In the genomic region with DNA sequence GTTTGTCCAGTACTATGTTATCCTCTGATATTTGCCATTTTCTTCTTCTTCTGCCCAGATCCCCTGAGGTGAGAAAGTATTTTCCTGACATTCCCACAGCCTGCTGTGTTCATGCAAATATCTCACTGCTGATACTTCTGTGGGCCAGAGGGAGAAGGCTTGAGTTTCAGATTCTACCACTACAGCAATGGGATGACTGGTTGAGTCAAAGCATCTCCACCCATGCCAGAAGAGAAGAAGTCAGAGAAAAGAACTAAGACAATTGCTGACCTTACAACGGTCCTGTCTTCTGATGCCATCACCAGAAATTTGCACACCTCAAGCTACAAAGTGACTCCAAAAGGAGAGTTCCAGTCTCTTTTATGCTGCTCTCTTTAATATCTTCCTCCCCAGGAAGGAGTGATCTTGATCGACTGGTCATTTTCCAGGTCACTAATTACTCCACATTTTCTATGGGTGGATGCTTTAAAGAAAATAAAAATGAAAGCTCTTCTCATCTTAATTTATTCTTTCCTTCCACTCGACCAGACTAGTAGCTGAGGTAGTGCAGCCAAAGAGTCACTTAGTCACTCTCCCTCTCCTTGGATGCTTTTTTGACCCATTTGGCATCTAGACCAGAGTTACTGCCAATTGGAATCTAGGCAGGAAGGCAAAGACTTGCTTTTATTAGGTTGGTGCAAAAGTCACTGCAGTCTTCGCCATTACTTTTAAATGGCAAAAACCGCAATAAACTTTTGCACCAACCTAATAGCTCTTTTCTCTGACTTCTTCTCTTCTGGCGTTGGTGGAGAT, we compare ENCODE assay signal across 25 cellular contexts.
"Had no signal": no experiment of that assay in that cellular context is flagged by ENCODE, and none has a peak within 500 bp of the region (broad histone marks: within the 10 kb centered on the region; RNA-seq: fewer than 3 reads in every experiment).

No MANE protein-coding gene starts in this region.

- H3K4me1 ChIP-seq: body of pancreas, gastrocnemius medialis, left ventricle myocardium inferior, psoas muscle, right atrium auricular region, vagina had no signal

- DNase-seq: activated CD4-positive, alpha-beta memory T cell treated with anti-CD3 and anti-CD28 coated beads, Interleukin-2, amount 10 ng/mL, durations not matched to agents 7 days and 5 days; activated CD4-positive, alpha-beta T cell treated with anti-CD3 and anti-CD28 coated beads, Interleukin-2, amount 10 ng/mL, durations not matched to agents 24 days and 14 days; activated gamma-delta T cell; activated naive CD4-positive, alpha-beta T cell treated with anti-CD3 and anti-CD28 coated beads, Interleukin-2, amount 50 U/mL, for 16 hours; activated naive CD8-positive, alpha-beta T cell treated with anti-CD3 and anti-CD28 coated beads, Interleukin-2, amount 50 U/mL, for 24 hours; anterior cingulate cortex; body of pancreas; dermis blood vessel endothelial cell; effector memory CD4-positive, alpha-beta T cell; gastrocnemius medialis; hippocampal formation; kidney glomerular epithelial cell; left ventricle myocardium inferior; ovary; psoas muscle; T-helper 2 cell; transverse colon had no signal

- H3K27ac ChIP-seq: body of pancreas, cardiac muscle cell, gastrocnemius medialis, left ventricle myocardium inferior, ovary, psoas muscle, right atrium auricular region, transverse colon, vagina, VCaP had no signal

- H3K27me3 ChIP-seq: body of pancreas, cardiac muscle cell, gastrocnemius medialis, ovary, right atrium auricular region, transverse colon, vagina had no signal

- H3K9me3 ChIP-seq: body of pancreas, gastrocnemius medialis, ovary, psoas muscle, right atrium auricular region, transverse colon, vagina had no signal

- H3K9me3 Mint-ChIP-seq: activated naive CD8-positive, alpha-beta T cell treated with anti-CD3 and anti-CD28 coated beads, Interleukin-2, amount 50 U/mL, for 24 hours; mesothelial cell of epicardium; natural killer cell treated with Interleukin-12 subunit alpha and Interleukin-12 subunit beta and Interleukin-15 and Interleukin-18, amount 100 ng/mL, for 72 hours; stimulated activated naive CD8-positive, alpha-beta T cell treated with anti-CD3 and anti-CD28 coated beads, Interleukin-15, Interleukin-2, amounts not matched to agents 100 ng/mL and 50 ng/mL, for 24 hours had no signal

- H3K36me3 ChIP-seq: cardiac muscle cell, gastrocnemius medialis, left ventricle myocardium inferior, ovary, right atrium auricular region, transverse colon, vagina had no signal

- H3K4me3 ChIP-seq: body of pancreas, cardiac muscle cell, gastrocnemius medialis, left ventricle myocardium inferior, ovary, psoas muscle, right atrium auricular region, transverse colon, vagina had no signal

- H3K27ac Mint-ChIP-seq: activated CD4-positive, alpha-beta memory T cell treated with anti-CD3 and anti-CD28 coated beads, Interleukin-2, amount 10 ng/mL, durations not matched to agents 7 days and 5 days; activated CD4-positive, alpha-beta T cell treated with anti-CD3 and anti-CD28 coated beads, Interleukin-2, amount 10 ng/mL, durations not matched to agents 24 days and 14 days; activated naive CD8-positive, alpha-beta T cell treated with anti-CD3 and anti-CD28 coated beads, Interleukin-2, amount 50 U/mL, for 24 hours; mesothelial cell of epicardium; natural killer cell treated with Interleukin-12 subunit alpha and Interleukin-12 subunit beta and Interleukin-15 and Interleukin-18, amount 100 ng/mL, for 72 hours; stimulated activated naive CD8-positive, alpha-beta T cell treated with anti-CD3 and anti-CD28 coated beads, Interleukin-15, Interleukin-2, amounts not matched to agents 100 ng/mL and 50 ng/mL, for 24 hours had no signal

- ATAC-seq: activated CD4-positive, CD25-positive, alpha-beta regulatory T cell treated with anti-CD3 and anti-CD28 coated beads, Interleukin-2, amount 50 U/mL, for 24 hours; activated naive CD8-positive, alpha-beta T cell treated with anti-CD3 and anti-CD28 coated beads, Interleukin-2, amount 50 U/mL, for 24 hours; body of pancreas; natural killer cell treated with Interleukin-12 subunit alpha and Interleukin-12 subunit beta and Interleukin-15 and Interleukin-18, amount 100 ng/mL, for 72 hours; psoas muscle had no signal

- H3K27me3 Mint-ChIP-seq: activated CD4-positive, alpha-beta memory T cell treated with anti-CD3 and anti-CD28 coated beads, Interleukin-2, amount 10 ng/mL, durations not matched to agents 7 days and 5 days; activated CD4-positive, alpha-beta T cell treated with anti-CD3 and anti-CD28 coated beads, Interleukin-2, amount 10 ng/mL, durations not matched to agents 24 days and 14 days; activated naive CD8-positive, alpha-beta T cell treated with anti-CD3 and anti-CD28 coated beads, Interleukin-2, amount 50 U/mL, for 24 hours; natural killer cell treated with Interleukin-12 subunit alpha and Interleukin-12 subunit beta and Interleukin-15 and Interleukin-18, amount 100 ng/mL, for 72 hours had no signal

- H3K4me3 Mint-ChIP-seq: activated CD4-positive, alpha-beta memory T cell treated with anti-CD3 and anti-CD28 coated beads, Interleukin-2, amount 10 ng/mL, durations not matched to agents 7 days and 5 days; activated CD4-positive, alpha-beta T cell treated with anti-CD3 and anti-CD28 coated beads, Interleukin-2, amount 10 ng/mL, durations not matched to agents 24 days and 14 days; activated naive CD8-positive, alpha-beta T cell treated with anti-CD3 and anti-CD28 coated beads, Interleukin-2, amount 50 U/mL, for 24 hours; mesothelial cell of epicardium; natural killer cell treated with Interleukin-12 subunit alpha and Interleukin-12 subunit beta and Interleukin-15 and Interleukin-18, amount 100 ng/mL, for 72 hours; stimulated activated naive CD8-positive, alpha-beta T cell treated with anti-CD3 and anti-CD28 coated beads, Interleukin-15, Interleukin-2, amounts not matched to agents 100 ng/mL and 50 ng/mL, for 24 hours had no signal

- H3K4me1 Mint-ChIP-seq: activated CD4-positive, alpha-beta memory T cell treated with anti-CD3 and anti-CD28 coated beads, Interleukin-2, amount 10 ng/mL, durations not matched to agents 7 days and 5 days had no signal
